ENCODE assay signal across 8 cellular contexts in genomic region chr1:200279810-200280411, GRCh38.
DNase-seq lines count a peak whose midpoint lies in the region; ATAC-seq and TF ChIP-seq lines count a peak whose summit lies in the region.

No MANE protein-coding gene starts in this region.

- no peaks in the 10 kb centered on the region for H3K36me3 ChIP-seq in KMS-11 (ENCODE audit: insufficient read depth)
- H3K36me3 ChIP-seq in prostate gland: no peaks in the 10 kb centered on the region

- WGBS in prostate gland: 31% methylated on average over 4 of the region's 4 CpGs

- no peak for ATAC-seq in GM21360 (IDR thresholded peaks at IDR 0.05; ENCODE audit: unreplicated experiment)
- ATAC-seq in HG03342 (IDR thresholded peaks at IDR 0.05; ENCODE audit: unreplicated experiment): no peak

- no peak overlapping the region for H3K27ac ChIP-seq in KMS-11
- no peak overlapping the region for H3K27ac ChIP-seq in prostate gland

- intact Hi-C loops in prostate gland (cut with DNase I): loop anchor here (5.0 kb wide), 1 partner anchor 207 kb away; no protein-coding TSS in a partner anchor

- no peak overlapping the region for H3K4me2 ChIP-seq in KMS-11

- no peaks in the 10 kb centered on the region for H3K79me2 ChIP-seq in KMS-11 (ENCODE audit: insufficient read depth, low read depth)

- H3K27me3 ChIP-seq in KMS-11 (ENCODE audit: insufficient read depth, low read depth): no peaks in the 10 kb centered on the region
- H3K27me3 ChIP-seq in prostate gland (replicated peaks; ENCODE audit: insufficient read depth): no peaks in the 10 kb centered on the region

- H2AFZ ChIP-seq in KMS-11 (ENCODE audit: low read depth): no peak overlapping the region

- TF ChIP-seq POLR2A in prostate gland (IDR thresholded peaks at IDR 0.05): no peak

- DNase-seq in activated effector memory CD4-positive, alpha-beta T cell treated with anti-CD3 and anti-CD28 coated beads, Interleukin-2, amount 50 U/mL, for 16 hours: peak; percentile 65
- DNase-seq in activated effector memory CD4-positive, alpha-beta T cell treated with Interleukin-2 at 50 U/mL for 16 hours: no peak
- DNase-seq in T1000 (lab: John Stamatoyannopoulos, UW): peak; percentile 10
- DNase-seq in fibroblast of mammary gland (ENCODE audit: low read depth): peak; percentile 75
- DNase-seq in prostate gland (ENCODE audit: low spot score): peak; percentile 33

- TF ChIP-seq CTCF in KMS-11 (conservative IDR thresholded peaks at IDR 0.05; ENCODE audit: low read depth, low read length): peak; percentile 94
- peak; percentile 92 for TF ChIP-seq CTCF in fibroblast of mammary gland (conservative IDR thresholded peaks at IDR 0.05; ENCODE audit: control insufficient read depth, insufficient read depth, low read depth, low read length)
- TF ChIP-seq CTCF in prostate gland (IDR thresholded peaks at IDR 0.05): peak; percentile 36 to 66 (median 64)

- H3K9me3 ChIP-seq in prostate gland: no peaks in the 10 kb centered on the region

- H3K4me3 ChIP-seq in KMS-11 (IDR thresholded peaks at IDR 0.05; ENCODE audit: insufficient read depth, low read depth, low read length): no peak overlapping the region
- no peak overlapping the region for H3K4me3 ChIP-seq in fibroblast of mammary gland (ENCODE audit: control insufficient read depth, low read depth, low read length)
- no peak overlapping the region for H3K4me3 ChIP-seq in prostate gland

- H4K20me1 ChIP-seq in KMS-11 (ENCODE audit: insufficient read depth): no peaks in the 10 kb centered on the region

- no peak overlapping the region for H3K9ac ChIP-seq in KMS-11

- H3K4me1 ChIP-seq in KMS-11 (ENCODE audit: low read depth, poor library complexity, severe bottlenecking) (no peaks in the 10 kb centered on the region), prostate gland (replicated peaks) (no peaks in the 10 kb centered on the region)
